In the genomic region with DNA sequence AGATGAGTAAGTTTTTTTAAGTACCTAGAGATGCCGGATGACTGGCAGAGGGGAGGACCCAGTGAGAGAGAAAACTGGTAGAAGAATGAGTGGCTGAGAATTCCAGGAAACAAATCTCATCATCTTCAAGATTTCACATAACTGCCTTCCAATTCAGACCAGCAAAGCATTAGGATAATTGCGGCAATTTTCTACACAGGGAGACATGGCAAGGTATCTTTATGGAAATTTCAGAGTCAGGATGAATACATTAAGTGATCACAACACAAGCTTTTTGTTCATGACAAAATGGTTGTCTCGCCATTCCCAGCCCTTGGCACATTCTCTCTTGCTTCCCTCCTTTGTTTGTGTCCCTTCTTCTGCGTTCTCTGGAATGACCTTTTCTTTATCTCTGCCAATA, we compare ENCODE assay signal across 5 cellular contexts.
"Had no signal": no experiment of that assay in that cellular context is flagged by ENCODE, and none has a peak within 500 bp of the region (broad histone marks: within the 10 kb centered on the region; RNA-seq: fewer than 3 reads in every experiment).

No MANE protein-coding gene starts in this region.

- DNase-seq: IMR-90, KBM-7 had no signal

- H3K4me3 ChIP-seq: K562 had no signal

- ATAC-seq: HepG2, K562 had no signal

- H3K27ac ChIP-seq: HL-60 had no signal
